1 cellular context compared by ENCODE assay signal in the genomic region with DNA sequence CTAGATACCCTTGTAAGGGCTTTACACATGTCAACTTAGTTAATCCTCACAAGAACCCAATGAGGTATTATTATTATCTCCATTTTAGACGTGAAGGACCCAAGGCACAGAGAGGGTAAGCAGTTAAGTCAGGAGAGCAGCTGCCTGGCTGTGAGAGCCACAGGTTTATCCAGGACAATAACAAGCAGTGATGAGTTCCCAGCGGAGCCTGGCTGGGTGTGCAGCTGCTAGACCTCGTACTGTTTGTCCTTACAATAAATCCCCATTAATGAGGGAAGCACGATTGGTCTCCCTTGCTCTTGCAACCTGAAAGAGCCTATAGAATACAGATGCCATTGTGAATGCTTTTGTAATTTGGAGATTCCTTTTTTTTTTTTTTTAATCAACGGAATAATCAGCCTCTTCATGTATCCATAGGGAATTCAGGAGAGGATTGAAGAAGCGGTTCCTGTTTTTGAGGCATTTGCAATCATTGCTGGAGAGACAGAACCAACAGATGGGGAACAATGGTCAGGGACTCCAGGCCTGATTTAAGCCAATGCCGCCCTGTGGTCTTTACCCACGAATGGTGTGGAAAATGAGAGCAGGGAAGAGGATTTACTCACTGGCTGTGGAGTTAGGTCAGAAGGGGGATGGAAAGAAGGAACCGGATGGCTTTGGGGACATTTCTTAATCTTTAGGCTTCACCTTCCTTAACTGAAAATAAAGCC.
TF ChIP-seq lines count a peak whose summit lies in the region.

No MANE protein-coding gene starts in this region.

TF ChIP-seq in H1, 55 proteins besides CTCF, POLR2A, EP300 and RAD21:
- no peak for TF ChIP-seq KDM4A (IDR thresholded peaks at IDR 0.05; ENCODE audit: low read depth, low read length, severe bottlenecking)
- no peak for TF ChIP-seq RXRA (IDR thresholded peaks at IDR 0.05; ENCODE audit: insufficient read depth, low read depth, low read length)
- no peak for TF ChIP-seq PHF8 (conservative IDR thresholded peaks at IDR 0.05; ENCODE audit: low read depth, low read length)
